In genomic region chr10:133377025-133377817, GRCh38 we compare ENCODE assay signal across 13 cellular contexts. TPM values are rescaled to one million over a fixed set of nuclear protein-coding genes. Genes with fewer than 3 reads are reported as not detected.
DNase-seq lines count a peak whose midpoint lies in the region; ATAC-seq and TF ChIP-seq lines count a peak whose summit lies in the region.
"Had no signal": no experiment of that assay in that cellular context is flagged by ENCODE, and none has a peak within 500 bp of the region (broad histone marks: within the 10 kb centered on the region; RNA-seq: fewer than 3 reads in every experiment).

No MANE protein-coding gene starts in this region.

- no peak overlapping the region for H2BK5ac ChIP-seq in H9 (ENCODE audit: insufficient read length, low read length)

- H3K9ac ChIP-seq in Loucy (ENCODE audit: low read depth, low read length, poor library complexity, severe bottlenecking) = no peak overlapping the region
- no peak overlapping the region for H3K9ac ChIP-seq in H9 (ENCODE audit: extremely low read depth, insufficient read length, low read length)

- H3T11ph ChIP-seq in H9 (ENCODE audit: low read length) = no peak overlapping the region

- H2BK15ac ChIP-seq in H9 (ENCODE audit: low read depth, low read length) = no peak overlapping the region

- no peak overlapping the region for H3K14ac ChIP-seq in H9 (ENCODE audit: insufficient read depth, low read length)

- H3K9me3 Mint-ChIP-seq in CD4-positive, alpha-beta T cell = no peaks in the 10 kb centered on the region
- H3K9me3 Mint-ChIP-seq in dendritic cell treated with granulocyte-macrophage colony-stimulating factor and Interleukin-4, amounts not matched to agents 40 ng/mL and 50 ng/mL, for 4 days = no peaks in the 10 kb centered on the region
- peaks cover 0 to 3% of the 10 kb centered on the region in 2 experiments; a peak in 2 of 5 replicates for H3K9me3 Mint-ChIP-seq in H9

- no peak overlapping the region for H3K23ac ChIP-seq in H9 (ENCODE audit: insufficient read length, low read depth, low read length)

- H3K4me3 ChIP-seq in Loucy (ENCODE audit: low read length, poor library complexity, severe bottlenecking) (no peak overlapping the region), osteoblast (ENCODE audit: insufficient read depth, low read length) (no peak overlapping the region)

- no peaks in the 10 kb centered on the region for H3K27me3 Mint-ChIP-seq in CD4-positive, alpha-beta T cell
- H3K27me3 Mint-ChIP-seq in dendritic cell treated with granulocyte-macrophage colony-stimulating factor and Interleukin-4, amounts not matched to agents 40 ng/mL and 50 ng/mL, for 4 days = peaks cover 4% of the 10 kb centered on the region
- peaks cover 58% of the 10 kb centered on the region for H3K27me3 Mint-ChIP-seq in H9 (ENCODE audit: low read depth)

- H3K36me3 ChIP-seq in Loucy (ENCODE audit: insufficient read depth, low read length) (no peaks in the 10 kb centered on the region), osteoblast (ENCODE audit: insufficient read depth, low read length) (no peaks in the 10 kb centered on the region)
- H3K36me3 ChIP-seq: ovary had no signal

- no peak overlapping the region for H3K27ac ChIP-seq in CD4-positive, alpha-beta T cell (ENCODE audit: low read depth, low read length)
- H3K27ac ChIP-seq in osteoblast (ENCODE audit: low read depth, low read length) (no peak overlapping the region), H9 (ENCODE audit: insufficient read length, low read depth, low read length) (no peak overlapping the region)
- H3K27ac ChIP-seq: SK-N-MC had no signal

- H3K56ac ChIP-seq in H9 (ENCODE audit: insufficient read length, low read depth, low read length) = no peak overlapping the region

- POLR2A ChIA-PET in CD4-positive, alpha-beta T cell (lab: Charles Lee) = interaction anchor here (0.6 to 3.5 kb wide), 5 partner anchors 11 to 41 kb away, joined by 3 to 19 read pairs (median 7); partner anchors contain the start of gene CALY

- H2BK20ac ChIP-seq in H9 (ENCODE audit: low read depth, low read length, poor library complexity, severe bottlenecking) = no peak overlapping the region

- peak overlapping the region; percentile 97 for H3K4me2 ChIP-seq in Loucy (ENCODE audit: low read depth, low read length, poor library complexity, severe bottlenecking)
- H3K4me2 ChIP-seq in osteoblast (ENCODE audit: insufficient read depth, low read length) = peak overlapping the region; percentile 96
- H3K4me2 ChIP-seq in H9 (ENCODE audit: insufficient read depth, insufficient read length, low read length) = no peak overlapping the region

- H4K5ac ChIP-seq in H9 (ENCODE audit: insufficient read length, low read depth, low read length) = no peak overlapping the region

- no peaks in the 10 kb centered on the region for H3K79me1 ChIP-seq in H9 (ENCODE audit: insufficient read depth, low read depth, low read length, poor library complexity, severe bottlenecking)

- DNase-seq in CD4-positive, alpha-beta T cell = no peak
- DNase-seq in osteoblast (ENCODE audit: insufficient read length, low spot score, missing footprints) = no peak
- DNase-seq in stimulated activated CD4-positive, alpha-beta T cell treated with anti-CD3 and anti-CD28 coated beads, Interleukin-2, amount 100 ng/mL, for 24 hours = no peak
- no peak for DNase-seq in H9
- DNase-seq: amniotic stem cell; effector memory CD4-positive, alpha-beta T cell; left colon; NCI-H524 treated with DMSO at 0.1 percent for 48 hours had no signal

- H3K18ac ChIP-seq in H9 (ENCODE audit: insufficient read length, low read depth, low read length) = no peak overlapping the region

- H4K91ac ChIP-seq in H9 (ENCODE audit: insufficient read length, low read depth, low read length) = no peak overlapping the region

- H3K4me3 Mint-ChIP-seq in CD4-positive, alpha-beta T cell = peak overlapping the region; percentile 87
- H3K4me3 Mint-ChIP-seq in dendritic cell treated with granulocyte-macrophage colony-stimulating factor and Interleukin-4, amounts not matched to agents 40 ng/mL and 50 ng/mL, for 4 days = peak overlapping the region; percentile 79
- H3K4me3 Mint-ChIP-seq in H9 = peak overlapping the region in 1 of 2 experiments; percentile 63; a peak in 3 of 5 replicates

- CTCF ChIA-PET in CD4-positive, alpha-beta T cell (lab: Charles Lee) = interaction anchor here (1.3 kb wide), 1 partner anchor 48 kb away, joined by 5 read pairs; no protein-coding TSS in a partner anchor

- peaks cover 4% of the 10 kb centered on the region for H3K4me1 Mint-ChIP-seq in CD4-positive, alpha-beta T cell (ENCODE audit: low read depth)
- H3K4me1 Mint-ChIP-seq in dendritic cell treated with granulocyte-macrophage colony-stimulating factor and Interleukin-4, amounts not matched to agents 40 ng/mL and 50 ng/mL, for 4 days (ENCODE audit: low read depth) = peaks cover 71% of the 10 kb centered on the region
- H3K4me1 Mint-ChIP-seq in H9 = peaks cover 0 to 5% of the 10 kb centered on the region in 2 experiments; a peak in 2 of 4 replicates

- H4K20me1 ChIP-seq in Loucy (ENCODE audit: insufficient read depth, low read length, poor library complexity, severe bottlenecking) = peaks cover 3% of the 10 kb centered on the region
- H4K20me1 ChIP-seq in osteoblast (ENCODE audit: insufficient read depth, low read length) = no peaks in the 10 kb centered on the region
- no peaks in the 10 kb centered on the region for H4K20me1 ChIP-seq in H9 (ENCODE audit: control insufficient read depth, insufficient read depth, insufficient read length)

- TF ChIP-seq CTCF in CD4-positive, alpha-beta T cell (IDR thresholded peaks at IDR 0.05) = no peak
- no peak for TF ChIP-seq CTCF in Loucy (conservative IDR thresholded peaks at IDR 0.05; ENCODE audit: low read length)
- TF ChIP-seq CTCF in osteoblast (IDR thresholded peaks at IDR 0.05; ENCODE audit: extremely low read depth, low read depth, low read length) = no peak
- TF ChIP-seq CTCF in H9 (conservative IDR thresholded peaks at IDR 0.05) = no peak

- no peak overlapping the region for H3K4ac ChIP-seq in H9 (ENCODE audit: low read depth, low read length)

- H2AK5ac ChIP-seq in H9 (ENCODE audit: insufficient read length, low read length) = no peak overlapping the region

- no peaks in the 10 kb centered on the region for H3K9me3 ChIP-seq in CD4-positive, alpha-beta T cell (ENCODE audit: control insufficient read depth, low read length)
- H3K9me3 ChIP-seq in Loucy (ENCODE audit: insufficient read depth, low read depth, low read length) (no peaks in the 10 kb centered on the region), osteoblast (ENCODE audit: low read depth, low read length) (no peaks in the 10 kb centered on the region), H9 (ENCODE audit: control insufficient read depth, low read depth, low read length) (no peaks in the 10 kb centered on the region)
- H3K9me3 ChIP-seq: ovary had no signal

- no peak overlapping the region for H3K27ac Mint-ChIP-seq in CD4-positive, alpha-beta T cell
- H3K27ac Mint-ChIP-seq in dendritic cell treated with granulocyte-macrophage colony-stimulating factor and Interleukin-4, amounts not matched to agents 40 ng/mL and 50 ng/mL, for 4 days = peak overlapping the region; percentile 93
- no peak overlapping the region for H3K27ac Mint-ChIP-seq in H9

- no peaks in the 10 kb centered on the region; the same call in 1 of the 2 replicates for H3F3A ChIP-seq in Loucy (ENCODE audit: low read depth)

- peaks cover 22% of the 10 kb centered on the region for H3K4me1 ChIP-seq in Loucy (ENCODE audit: insufficient read depth, low read length, poor library complexity, severe bottlenecking)
- H3K4me1 ChIP-seq in osteoblast (ENCODE audit: insufficient read depth, low read length) = peaks cover 5% of the 10 kb centered on the region
- no peaks in the 10 kb centered on the region for H3K4me1 ChIP-seq in H9 (ENCODE audit: insufficient read depth, low read length)

- no peak overlapping the region for H2BK120ac ChIP-seq in H9 (ENCODE audit: low read depth, low read length, poor library complexity, severe bottlenecking)

- no peak overlapping the region for H2AFZ ChIP-seq in Loucy (ENCODE audit: low read length)
- no peak overlapping the region for H2AFZ ChIP-seq in osteoblast (ENCODE audit: low read length)
- H2AFZ ChIP-seq in H9 (ENCODE audit: low read length) = no peak overlapping the region

- intact Hi-C loops in CD4-positive, alpha-beta T cell (cut with DNase I, micrococcal nuclease) = loop anchor here in 1 of 2 experiments (5.0 kb wide), 2 partner anchors 840 to 1070 kb away; partner anchors contain the start of genes INPP5A and STK32C
- intact Hi-C loops in dendritic cell treated with granulocyte-macrophage colony-stimulating factor and Interleukin-4, amounts not matched to agents 40 ng/mL and 50 ng/mL, for 4 days (cut with micrococcal nuclease) = no loop called here

- no peaks in the 10 kb centered on the region for H3K9me2 ChIP-seq in Loucy (replicated peaks; ENCODE audit: low read depth, low read length)

- no peak overlapping the region for H4K8ac ChIP-seq in H9 (replicated peaks; ENCODE audit: insufficient read length, low read depth, low read length)

- H3K23me2 ChIP-seq in H9 (ENCODE audit: insufficient read length, low read depth, low read length, poor library complexity, severe bottlenecking) = peaks cover 8% of the 10 kb centered on the region

- no CpG with 5 or more reads among the region's 30 CpGs for WGBS in H9 (ENCODE audit: extremely low coverage, insufficient read length, low lambda C conversion rate)

- H3K79me2 ChIP-seq in Loucy (ENCODE audit: insufficient read depth, low read length) = peaks cover 4% of the 10 kb centered on the region
- H3K79me2 ChIP-seq in osteoblast (ENCODE audit: insufficient read depth, low read length) = peaks cover 1% of the 10 kb centered on the region
- no peaks in the 10 kb centered on the region for H3K79me2 ChIP-seq in H9 (ENCODE audit: insufficient read depth, low read length)

- ATAC-seq in CD4-positive, alpha-beta T cell (ENCODE audit: poor library complexity) = no peak
- ATAC-seq in GM21786 (IDR thresholded peaks at IDR 0.05; ENCODE audit: unreplicated experiment) = no peak

- no peak overlapping the region for H2BK12ac ChIP-seq in H9 (ENCODE audit: insufficient read length, low read depth, low read length)

- H3K27me3 ChIP-seq in CD4-positive, alpha-beta T cell (ENCODE audit: control insufficient read depth, insufficient read depth, low read length) = no peaks in the 10 kb centered on the region
- H3K27me3 ChIP-seq in Loucy (ENCODE audit: insufficient read depth, low read length, poor library complexity, severe bottlenecking) (no peaks in the 10 kb centered on the region), osteoblast (ENCODE audit: insufficient read depth, low read length) (no peaks in the 10 kb centered on the region), H9 (ENCODE audit: insufficient read depth, low read length) (peaks cover 18% of the 10 kb centered on the region)
- H3K27me3 ChIP-seq: ovary had no signal

- no peaks in the 10 kb centered on the region for H3K36me3 Mint-ChIP-seq in CD4-positive, alpha-beta T cell (ENCODE audit: low read depth)
- peaks cover 29% of the 10 kb centered on the region for H3K36me3 Mint-ChIP-seq in dendritic cell treated with granulocyte-macrophage colony-stimulating factor and Interleukin-4, amounts not matched to agents 40 ng/mL and 50 ng/mL, for 4 days (ENCODE audit: low read depth)
- peaks cover 0 to 5% (median 1%) of the 10 kb centered on the region in 3 experiments; a peak in 1 of 7 replicates for H3K36me3 Mint-ChIP-seq in H9 (ENCODE audit: insufficient read depth in 1 of 3, low read depth in 3 of 3)

RNA-seq across cellular contexts. Expression of gene PAOX, which starts 1.8 kb away (rescaled TPM):
- 1 to 10 TPM; 1.9 to 2.6 TPM for total RNA-seq in CD4-positive, alpha-beta T cell
- total RNA-seq in osteoblast (5.9 and 7.6 TPM in 2 replicates), H9 (2021) (5.3 and 5.6 TPM in 2 replicates)

RNA-seq across cellular contexts. Expression of gene ECHS1, which starts 4.1 kb away (rescaled TPM):
- total RNA-seq in CD4-positive, alpha-beta T cell = 1 to 10 TPM; 7.6 to 8.3 TPM
- total RNA-seq in osteoblast = 55.4 and 56.1 TPM in 2 replicates
- 94.1 and 100 TPM in 2 replicates for total RNA-seq in H9 (2021)

RNA-seq across cellular contexts. Expression of gene MTG1, which starts 16.7 kb away (rescaled TPM):
- 10 to 100 TPM; 28.5 to 34.9 TPM for total RNA-seq in CD4-positive, alpha-beta T cell
- total RNA-seq in osteoblast (28.3 and 31.5 TPM in 2 replicates), H9 (2021) (61.4 and 65.3 TPM in 2 replicates)

RNA-seq across cellular contexts. Expression of gene FUOM, which starts 19.4 kb away (rescaled TPM):
- 10 to 100 TPM; 10.3 to 11.7 TPM for total RNA-seq in CD4-positive, alpha-beta T cell
- 5.1 and 6.5 TPM in 2 replicates for total RNA-seq in osteoblast
- 39.6 and 41.8 TPM in 2 replicates for total RNA-seq in H9 (2021)

RNA-seq across cellular contexts. Expression of gene PRAP1, which starts 30.0 kb away (rescaled TPM):
- not detected for total RNA-seq in CD4-positive, alpha-beta T cell
- total RNA-seq in osteoblast (not detected in 2 replicates), H9 (2021) (0.81 and 1.2 TPM in 2 replicates)
